ENCODE assay signal across 18 cellular contexts in genomic region chr4:64497526-64497925, GRCh38.
DNase-seq lines count a peak whose midpoint lies in the region; ATAC-seq lines count a peak whose summit lies in the region.
"Had no signal": no experiment of that assay in that cellular context is flagged by ENCODE, and none has a peak within 500 bp of the region (broad histone marks: within the 10 kb centered on the region; RNA-seq: fewer than 3 reads in every experiment).

No MANE protein-coding gene starts in this region.

- DNase-seq in COLO829 (ENCODE audit: low spot score) = peak; percentile 48
- peak; percentile 14 for DNase-seq in HS-5 (ENCODE audit: low read depth)
- peak; percentile 46 for DNase-seq in astrocyte of the hippocampus (ENCODE audit: low read depth, low spot score)
- peak; percentile 22 for DNase-seq in mesenchymal stem cell
- no peak for DNase-seq in activated naive CD4-positive, alpha-beta T cell (lab: John Stamatoyannopoulos, UW)
- DNase-seq in hypothalamus (lab: John Stamatoyannopoulos, UW) = no peak
- DNase-seq: ACHN, AML-193, Caco-2, DMS79, KG1, NCI-H1436, NCI-H2029, NCI-H510A, NCI-H82, SK-N-SH had no signal

- no peaks in the 10 kb centered on the region for H3K36me3 ChIP-seq in mesenchymal stem cell (ENCODE audit: control insufficient read depth in 1 of 2, insufficient read depth in 2 of 2, low read depth in 1 of 2, low read length in 2 of 2)
- H3K36me3 ChIP-seq: HAP-1 had no signal

- no peak overlapping the region for H3K27ac ChIP-seq in mesenchymal stem cell (ENCODE audit: low read length, poor library complexity, severe bottlenecking)

- H3K18ac ChIP-seq in mesenchymal stem cell (ENCODE audit: low read depth in 1 of 2, low read length in 2 of 2) = no peak overlapping the region

- H2BK15ac ChIP-seq in mesenchymal stem cell (ENCODE audit: low read depth, poor library complexity, severe bottlenecking) = no peak overlapping the region

- H3K27me3 ChIP-seq in mesenchymal stem cell (ENCODE audit: control insufficient read depth in 1 of 2, insufficient read depth in 1 of 2, low read length in 2 of 2) = no peaks in the 10 kb centered on the region

- no peaks in the 10 kb centered on the region for H3K9me3 ChIP-seq in mesenchymal stem cell (ENCODE audit: control insufficient read depth, low read length)
- H3K9me3 ChIP-seq: Caco-2, HAP-1, SK-N-SH had no signal

- no peak overlapping the region for H2AK5ac ChIP-seq in mesenchymal stem cell (ENCODE audit: low read length, severe bottlenecking)

- no peak overlapping the region for H4K8ac ChIP-seq in mesenchymal stem cell (ENCODE audit: low read length)

- H3K4ac ChIP-seq in mesenchymal stem cell (ENCODE audit: low read depth in 1 of 2, low read length in 2 of 2) = no peak overlapping the region

- no peak overlapping the region for H2BK120ac ChIP-seq in mesenchymal stem cell (ENCODE audit: low read depth, low read length)

- H3K23ac ChIP-seq in mesenchymal stem cell (ENCODE audit: low read length in 2 of 2) = no peak overlapping the region

- no CpG with 5 or more reads among the region's 1 CpG for WGBS in mesenchymal stem cell

- H2AFZ ChIP-seq in mesenchymal stem cell (ENCODE audit: low read depth, low read length) = no peak overlapping the region

- H3K79me1 ChIP-seq in mesenchymal stem cell (replicated peaks; ENCODE audit: low read length, poor library complexity, severe bottlenecking) = no peaks in the 10 kb centered on the region

- no peak overlapping the region for H3K4me3 ChIP-seq in mesenchymal stem cell (ENCODE audit: insufficient read depth in 1 of 2, low read depth in 1 of 2, low read length in 2 of 2)
- H3K4me3 ChIP-seq: HAP-1 had no signal

- H3K14ac ChIP-seq in mesenchymal stem cell (ENCODE audit: low read length in 2 of 2) = no peak overlapping the region

- H2BK12ac ChIP-seq in mesenchymal stem cell (ENCODE audit: low read length in 2 of 2) = no peak overlapping the region

- no peak overlapping the region for H3K9ac ChIP-seq in mesenchymal stem cell (ENCODE audit: low read length)
- H3K9ac ChIP-seq: SK-N-SH had no signal

- H4K91ac ChIP-seq in mesenchymal stem cell (ENCODE audit: low read length) = no peak overlapping the region

- ATAC-seq in HG02763 (IDR thresholded peaks at IDR 0.05; ENCODE audit: unreplicated experiment) = no peak

- H2BK5ac ChIP-seq in mesenchymal stem cell (ENCODE audit: low read depth, low read length, poor library complexity, severe bottlenecking) = no peak overlapping the region

- H3K4me1 ChIP-seq in mesenchymal stem cell (ENCODE audit: control insufficient read depth, insufficient read depth, low read depth, low read length) = no peaks in the 10 kb centered on the region
- H3K4me1 ChIP-seq: Caco-2, HAP-1 had no signal

- H3K4me2 ChIP-seq in mesenchymal stem cell (ENCODE audit: low read length, poor library complexity, severe bottlenecking) = no peak overlapping the region
- H3K4me2 ChIP-seq: SK-N-SH had no signal

Comparison
In these comparisons a context has a peak if more than half of its experiments do, and no peak if none do; other contexts are left out.
1. DNase-seq: peak in COLO829 (single experiment), HS-5 (single experiment), astrocyte of the hippocampus (single experiment) and mesenchymal stem cell (single experiment); none in activated naive CD4-positive, alpha-beta T cell (0 of 4) and hypothalamus (0 of 51).